Comparison of ENCODE assay signal across 12 cellular contexts in genomic region chr4:80619070-80619674, GRCh38.
DNase-seq lines count a peak whose midpoint lies in the region; ATAC-seq and TF ChIP-seq lines count a peak whose summit lies in the region.
"Had no signal": no experiment of that assay in that cellular context is flagged by ENCODE, and none has a peak within 500 bp of the region (broad histone marks: within the 10 kb centered on the region; RNA-seq: fewer than 3 reads in every experiment).

No MANE protein-coding gene starts in this region.

- WGBS in hepatocyte (ENCODE audit: low lambda C conversion rate, missing lambda C conversion rate): 57% methylated on average over 1 of the region's 1 CpG

- DNase-seq in ACHN: peak; percentile 23
- no peak for DNase-seq in GM13976 (ENCODE audit: low spot score)
- peak; percentile 7 for DNase-seq in SHP77 treated with DMSO at 0.1 percent for 48 hours (lab: John Stamatoyannopoulos, UW)
- no peak for DNase-seq in hepatocyte (ENCODE audit: low spot score)
- no peak for DNase-seq in stimulated activated effector memory CD8-positive, alpha-beta T cell treated with anti-CD3 and anti-CD28 coated beads, Interleukin-12 subunit alpha, Interleukin-12 subunit beta, amount 100 ng/mL, for 72 hours (ENCODE audit: low spot score in 2 of 2)
- no peak for DNase-seq in germinal center (ENCODE audit: low spot score)
- no peak for DNase-seq in stimulated activated naive CD4-positive, alpha-beta T cell (lab: John Stamatoyannopoulos, UW)
- DNase-seq: DMS153; stimulated activated CD4-positive, alpha-beta T cell treated with anti-CD3 and anti-CD28 coated beads, Interleukin-1b, Interleukin-23, amount 100 ng/mL, for 48 hours; upper lobe of right lung had no signal

- no peak overlapping the region for H3K4me3 ChIP-seq in hepatocyte
- H3K4me3 ChIP-seq: upper lobe of right lung had no signal

- TF ChIP-seq CTCF in GM13976 (IDR thresholded peaks at IDR 0.05; ENCODE audit: borderline replicate concordance, control extremely low read depth, extremely low read depth, insufficient read depth, missing control alignments): peak; percentile 9
- peak; percentile 33 for TF ChIP-seq CTCF in hepatocyte (IDR thresholded peaks at IDR 0.05; ENCODE audit: poor library complexity)

- H3K4me1 ChIP-seq in hepatocyte (ENCODE audit: insufficient read depth): no peaks in the 10 kb centered on the region
- H3K4me1 ChIP-seq: upper lobe of right lung had no signal

- no peak overlapping the region for H3K4me3 Mint-ChIP-seq in stimulated activated effector memory CD8-positive, alpha-beta T cell treated with anti-CD3 and anti-CD28 coated beads, Interleukin-12 subunit alpha, Interleukin-12 subunit beta, amount 100 ng/mL, for 72 hours
- H3K4me3 Mint-ChIP-seq: memory B cell had no signal

- no peak overlapping the region for H3K4me2 ChIP-seq in hepatocyte

- H3K27ac ChIP-seq in hepatocyte: no peak overlapping the region
- H3K27ac ChIP-seq: upper lobe of right lung had no signal

- no peaks in the 10 kb centered on the region for H3K9me2 ChIP-seq in hepatocyte (replicated peaks; ENCODE audit: insufficient read depth)

- H3K36me3 ChIP-seq in hepatocyte (replicated peaks; ENCODE audit: insufficient read depth, low read depth): no peaks in the 10 kb centered on the region
- H3K36me3 ChIP-seq: upper lobe of right lung had no signal

- H3K4me1 Mint-ChIP-seq in stimulated activated effector memory CD8-positive, alpha-beta T cell treated with anti-CD3 and anti-CD28 coated beads, Interleukin-12 subunit alpha, Interleukin-12 subunit beta, amount 100 ng/mL, for 72 hours: no peaks in the 10 kb centered on the region
- H3K4me1 Mint-ChIP-seq: memory B cell had no signal

- H3K27ac Mint-ChIP-seq in stimulated activated effector memory CD8-positive, alpha-beta T cell treated with anti-CD3 and anti-CD28 coated beads, Interleukin-12 subunit alpha, Interleukin-12 subunit beta, amount 100 ng/mL, for 72 hours: no peak overlapping the region
- H3K27ac Mint-ChIP-seq: memory B cell had no signal

- H3K79me2 ChIP-seq in hepatocyte: no peaks in the 10 kb centered on the region

- no peaks in the 10 kb centered on the region for H4K20me1 ChIP-seq in hepatocyte (ENCODE audit: insufficient read depth, poor library complexity, severe bottlenecking)

- no peaks in the 10 kb centered on the region for H3K9me3 ChIP-seq in hepatocyte (ENCODE audit: low read depth)
- H3K9me3 ChIP-seq: upper lobe of right lung had no signal

- in situ Hi-C loops in ACHN (cut with HindIII; ENCODE audit: low pct_ligation_motif_present, low pct_unique_long_range_greater_than_20kb, low sequenced_read_pairs) (no loop called here), GM13976 (cut with MboI; ENCODE audit: low sequenced_read_pairs, unreplicated experiment) (loop anchor here (10.0 kb wide), 1 partner anchor 426 kb away; no protein-coding TSS in a partner anchor)

- H3K27me3 ChIP-seq in hepatocyte: no peaks in the 10 kb centered on the region
- H3K27me3 ChIP-seq: upper lobe of right lung had no signal

- H3K9me3 Mint-ChIP-seq in stimulated activated effector memory CD8-positive, alpha-beta T cell treated with anti-CD3 and anti-CD28 coated beads, Interleukin-12 subunit alpha, Interleukin-12 subunit beta, amount 100 ng/mL, for 72 hours: peaks cover 7% of the 10 kb centered on the region

- ATAC-seq in stimulated activated effector memory CD8-positive, alpha-beta T cell treated with anti-CD3 and anti-CD28 coated beads, Interleukin-12 subunit alpha, Interleukin-12 subunit beta, amount 100 ng/mL, for 72 hours: no peak
- ATAC-seq in GM18505 (IDR thresholded peaks at IDR 0.05; ENCODE audit: unreplicated experiment): no peak
- ATAC-seq: upper lobe of right lung had no signal

- H3K36me3 Mint-ChIP-seq in stimulated activated effector memory CD8-positive, alpha-beta T cell treated with anti-CD3 and anti-CD28 coated beads, Interleukin-12 subunit alpha, Interleukin-12 subunit beta, amount 100 ng/mL, for 72 hours: no peaks in the 10 kb centered on the region

- no peak for TF ChIP-seq POLR2A in GM18505 (IDR thresholded peaks at IDR 0.05; ENCODE audit: borderline replicate concordance, extremely low read depth, insufficient read depth, insufficient read length)

- no peak overlapping the region for H2AFZ ChIP-seq in hepatocyte

Comparison
In these comparisons a context has a peak if more than half of its experiments do, and no peak if none do; other contexts are left out.
1. DNase-seq: peak in ACHN (single experiment) and SHP77 treated with DMSO at 0.1 percent for 48 hours (single experiment); none in GM13976 (single experiment), hepatocyte (single experiment), stimulated activated effector memory CD8-positive, alpha-beta T cell treated with anti-CD3 and anti-CD28 coated beads, Interleukin-12 subunit alpha, Interleukin-12 subunit beta, amount 100 ng/mL, for 72 hours (0 of 2), germinal center (single experiment) and stimulated activated naive CD4-positive, alpha-beta T cell (0 of 6).